22 cellular contexts compared by ENCODE assay signal in the genomic region with DNA sequence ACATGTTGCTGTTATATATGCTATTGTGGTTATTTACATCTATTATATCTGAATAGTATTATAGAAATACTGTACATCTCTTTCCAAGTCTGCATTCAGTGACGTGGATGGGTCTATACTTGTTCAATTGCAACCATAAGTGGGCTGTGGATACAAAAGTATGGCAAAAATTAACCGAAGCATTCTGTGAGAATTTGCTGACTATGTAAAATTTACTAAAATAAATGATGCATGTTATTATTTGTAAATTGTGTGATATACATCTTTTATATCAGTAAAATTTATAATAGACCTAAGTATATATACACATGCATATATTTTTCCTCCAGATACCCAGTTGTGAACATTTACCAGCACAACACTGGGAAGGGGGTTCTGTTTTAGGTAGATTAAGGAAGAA.
DNase-seq lines count a peak whose midpoint lies in the region; ATAC-seq, FAIRE-seq and TF ChIP-seq lines count a peak whose summit lies in the region.
"Had no signal": no experiment of that assay in that cellular context is flagged by ENCODE, and none has a peak within 500 bp of the region (broad histone marks: within the 10 kb centered on the region; RNA-seq: fewer than 3 reads in every experiment).

No MANE protein-coding gene starts in this region.

- POLR2A ChIA-PET in A549 (lab: Yijun Ruan, JAX) (no interaction called here), K562 (lab: Yijun Ruan, JAX) (no interaction called here)

- 44% methylated on average over 2 of the region's 2 CpGs for WGBS in A549 (ENCODE audit: missing lambda C conversion rate)
- 5% methylated on average over 2 of the region's 2 CpGs for WGBS in K562 (ENCODE audit: insufficient coverage, low coverage, missing lambda C conversion rate)

- TF ChIP-seq CTCF in A549 (IDR thresholded peaks at IDR 0.05) (no peak), DND-41 (IDR thresholded peaks at IDR 0.05; ENCODE audit: borderline replicate concordance, extremely low read depth, low read length, poor library complexity, severe bottlenecking) (no peak), K562 (IDR thresholded peaks at IDR 0.05 in 2 of 3, conservative IDR thresholded peaks at IDR 0.05 in 1 of 3; ENCODE audit: insufficient read depth in 2 of 3, low read depth in 1 of 3, low read length in 3 of 3) (no peak), foreskin keratinocyte (conservative IDR thresholded peaks at IDR 0.05) (no peak)

- no peak for FAIRE-seq in A549 (lab: Jason Lieb, UNC)
- no peak for FAIRE-seq in K562 (lab: Jason Lieb, UNC)
- FAIRE-seq: A204.1, D721Med, GM12878, GM12892, GM18507 had no signal

- no peak overlapping the region for H3K4me3 ChIP-seq in A549
- H3K4me3 ChIP-seq in DND-41 (ENCODE audit: low read depth in 1 of 2, low read length in 2 of 2): no peak overlapping the region
- no peak overlapping the region for H3K4me3 ChIP-seq in K562
- H3K4me3 ChIP-seq: BLaER1 treated with 17β-estradiol and CSF1 and Interleukin-3, amounts not matched to agents 10 nM and 100 nM; GM12878 had no signal

- no peaks in the 10 kb centered on the region for H3K9me3 ChIP-seq in A549
- no peaks in the 10 kb centered on the region for H3K9me3 ChIP-seq in DND-41 (ENCODE audit: insufficient read depth, low read length, severe bottlenecking)
- H3K9me3 ChIP-seq in K562 (replicated peaks; ENCODE audit: control insufficient read depth, insufficient read depth, low read depth, low read length): no peaks in the 10 kb centered on the region
- H3K9me3 ChIP-seq: Caco-2 had no signal

- ATAC-seq in A549: no peak
- ATAC-seq in DND-41 (ENCODE audit: insufficient read depth, low read depth): no peak
- ATAC-seq in K562: no peak
- no peak for ATAC-seq in foreskin keratinocyte
- ATAC-seq in HG02840 (IDR thresholded peaks at IDR 0.05; ENCODE audit: low FRiP score, unreplicated experiment): no peak
- ATAC-seq: CD8-positive, alpha-beta T cell; GM12878 had no signal

- H3K79me2 ChIP-seq in DND-41 (ENCODE audit: insufficient read depth, low read length) (no peaks in the 10 kb centered on the region), K562 (ENCODE audit: control insufficient read depth, insufficient read depth, low read length) (no peaks in the 10 kb centered on the region)

- H3K9ac ChIP-seq in DND-41 (ENCODE audit: low read depth, low read length): no peak overlapping the region
- H3K9ac ChIP-seq in K562 (ENCODE audit: insufficient read depth in 1 of 2, low read depth in 2 of 2, low read length in 2 of 2): no peak overlapping the region
- H3K9ac ChIP-seq: BLaER1 treated with 17β-estradiol and CSF1 and Interleukin-3, amounts not matched to agents 10 nM and 100 nM had no signal

- H3K27me3 ChIP-seq in DND-41 (ENCODE audit: insufficient read depth, low read length, poor library complexity) (no peaks in the 10 kb centered on the region), K562 (ENCODE audit: control insufficient read depth in 2 of 2, insufficient read depth in 2 of 2, low read length in 2 of 2) (no peaks in the 10 kb centered on the region), foreskin keratinocyte (peaks cover 15% of the 10 kb centered on the region)
- H3K27me3 ChIP-seq: BLaER1 treated with 17β-estradiol and CSF1 and Interleukin-3, amounts not matched to agents 10 nM and 100 nM had no signal

- TF ChIP-seq POLR2A in A549 (IDR thresholded peaks at IDR 0.05; ENCODE audit: low read length) (no peak), K562 (conservative IDR thresholded peaks at IDR 0.05) (no peak)

- TF ChIP-seq EP300 in A549 (IDR thresholded peaks at IDR 0.05) (no peak), K562 (IDR thresholded peaks at IDR 0.05; ENCODE audit: low read length) (no peak)

- no peaks in the 10 kb centered on the region for H4K20me1 ChIP-seq in DND-41 (ENCODE audit: insufficient read depth, low read length)
- H4K20me1 ChIP-seq in K562 (replicated peaks; ENCODE audit: control insufficient read depth, insufficient read depth, low read length): no peaks in the 10 kb centered on the region
- H4K20me1 ChIP-seq: BLaER1 treated with 17β-estradiol and CSF1 and Interleukin-3, amounts not matched to agents 10 nM and 100 nM had no signal

- BruUV-seq in K562 (replicated peaks; lab: Mats Ljungman, UMichigan): no TSS peak

- CTCF ChIA-PET in A549 (lab: Yijun Ruan, JAX) (no interaction called here), K562 (lab: Yijun Ruan, JAX; ENCODE audit: low intra/inter-chr PET ratio) (no interaction called here)

- no peaks in the 10 kb centered on the region for H3K36me3 ChIP-seq in DND-41 (ENCODE audit: insufficient read depth, low read length)
- no peaks in the 10 kb centered on the region for H3K36me3 ChIP-seq in K562 (ENCODE audit: control insufficient read depth, insufficient read depth, low read length)
- H3K36me3 ChIP-seq: BLaER1 treated with 17β-estradiol and CSF1 and Interleukin-3, amounts not matched to agents 10 nM and 100 nM had no signal

- no peaks in the 10 kb centered on the region for H3K9me1 ChIP-seq in K562 (ENCODE audit: control insufficient read depth, insufficient read depth, low read length)

- no peak overlapping the region for H3K27ac ChIP-seq in A549
- H3K27ac ChIP-seq in DND-41 (ENCODE audit: low read length): peak overlapping the region; percentile 8; the same call in 1 of the 2 replicates
- H3K27ac ChIP-seq in K562 (ENCODE audit: extremely low read depth, low read depth, low read length): no peak overlapping the region
- no peak overlapping the region for H3K27ac ChIP-seq in foreskin keratinocyte
- H3K27ac ChIP-seq: BLaER1 treated with 17β-estradiol and CSF1 and Interleukin-3, amounts not matched to agents 10 nM and 100 nM; C4-2B had no signal

- DNase-seq in A549 (ENCODE audit: low read depth in 1 of 2, low spot score in 1 of 2) (no peak), DND-41 (no peak), K562 (ENCODE audit: extremely low read depth in 1 of 4, low spot score in 3 of 4) (no peak), foreskin keratinocyte (no peak)
- no peak for DNase-seq in activated naive CD4-positive, alpha-beta T cell treated with Interleukin-2 at 50 U/mL for 16 hours
- DNase-seq: 8988T; AML-193; Caco-2; Calu3; CD4-positive, alpha-beta T cell; CD8-positive, alpha-beta T cell; DMS79 treated with DMSO at 0.1 percent for 48 hours; EL; GDM1 had no signal

- intact Hi-C loops in K562 (cut with micrococcal nuclease): no loop called here

- H2AFZ ChIP-seq in DND-41 (ENCODE audit: low read depth, low read length) (no peak overlapping the region), K562 (ENCODE audit: low read depth, low read length) (no peak overlapping the region)

- H3K4me1 ChIP-seq in A549 (no peaks in the 10 kb centered on the region), DND-41 (ENCODE audit: insufficient read depth, low read length) (peaks cover 57% of the 10 kb centered on the region), K562 (replicated peaks in 1 of 2; ENCODE audit: control insufficient read depth in 2 of 2, insufficient read depth in 2 of 2, low read length in 2 of 2) (no peaks in the 10 kb centered on the region), foreskin keratinocyte (no peaks in the 10 kb centered on the region)
- H3K4me1 ChIP-seq: Caco-2 had no signal

- H3K4me2 ChIP-seq in A549 (no peak overlapping the region), DND-41 (ENCODE audit: insufficient read depth, low read length) (no peak overlapping the region), K562 (ENCODE audit: insufficient read depth, low read length) (no peak overlapping the region)

- in situ Hi-C loops in K562 (cut with MboI): no loop called here

- TF ChIP-seq RAD21 in A549 (conservative IDR thresholded peaks at IDR 0.05 in 1 of 2, IDR thresholded peaks at IDR 0.05 in 1 of 2) (no peak), K562 (CRISPR knock-in tag; conservative IDR thresholded peaks at IDR 0.05 in 1 of 2, IDR thresholded peaks at IDR 0.05 in 1 of 2) (no peak)

TF ChIP-seq in A549, 52 proteins besides CTCF, POLR2A, EP300 and RAD21:
- no peak for TF ChIP-seq BHLHE40 (IDR thresholded peaks at IDR 0.05; ENCODE audit: low read depth, low read length)
- no peak for TF ChIP-seq GATA3 (IDR thresholded peaks at IDR 0.05; ENCODE audit: borderline replicate concordance)
- peak; percentile 97 for TF ChIP-seq MAFK (IDR thresholded peaks at IDR 0.05; ENCODE audit: partially characterized antibody)
- no peak for TF ChIP-seq HOXB13 (CRISPR knock-in tag; IDR thresholded peaks at IDR 0.05; ENCODE audit: low read depth)
TF ChIP-seq in A549: peak in this region for 1.

TF ChIP-seq in K562, 482 proteins besides CTCF, POLR2A, EP300 and RAD21 (continues in another document):
- TF ChIP-seq MAFK (IDR thresholded peaks at IDR 0.05; ENCODE audit: low read length) (peak; percentile 87), MAFG (tag; conservative IDR thresholded peaks at IDR 0.05) (peak; percentile 70), ZFX (CRISPR knock-in tag; IDR thresholded peaks at IDR 0.05) (no peak), HNRNPLL (IDR thresholded peaks at IDR 0.05; ENCODE audit: low read depth, low read length, poor library complexity, severe bottlenecking) (no peak), PTBP1 (IDR thresholded peaks at IDR 0.05; ENCODE audit: low read depth, low read length) (no peak), MAFF (IDR thresholded peaks at IDR 0.05; ENCODE audit: low read length) (peak; percentile 80), ZNF316 (IDR thresholded peaks at IDR 0.05) (peak; percentile 76), COPS2 (conservative IDR thresholded peaks at IDR 0.05) (no peak), ZNF124 (CRISPR knock-in tag; IDR thresholded peaks at IDR 0.05) (no peak), TBP (optimal IDR thresholded peaks at IDR 0.05; ENCODE audit: low read depth, low read length) (no peak), ZNF785 (CRISPR knock-in tag; IDR thresholded peaks at IDR 0.05) (no peak)
- TF ChIP-seq, protein P1, sequence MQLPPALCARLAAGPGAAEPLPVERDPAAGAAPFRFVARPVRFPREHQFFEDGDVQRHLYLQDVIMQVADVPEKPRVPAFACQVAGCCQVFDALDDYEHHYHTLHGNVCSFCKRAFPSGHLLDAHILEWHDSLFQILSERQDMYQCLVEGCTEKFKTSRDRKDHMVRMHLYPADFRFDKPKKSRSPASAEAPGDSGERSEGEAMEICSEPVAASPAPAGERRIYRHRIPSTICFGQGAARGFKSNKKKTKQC (CRISPR knock-in tag; IDR thresholded peaks at IDR 0.05): no peak
